9 cellular contexts compared by ENCODE assay signal in the genomic region with DNA sequence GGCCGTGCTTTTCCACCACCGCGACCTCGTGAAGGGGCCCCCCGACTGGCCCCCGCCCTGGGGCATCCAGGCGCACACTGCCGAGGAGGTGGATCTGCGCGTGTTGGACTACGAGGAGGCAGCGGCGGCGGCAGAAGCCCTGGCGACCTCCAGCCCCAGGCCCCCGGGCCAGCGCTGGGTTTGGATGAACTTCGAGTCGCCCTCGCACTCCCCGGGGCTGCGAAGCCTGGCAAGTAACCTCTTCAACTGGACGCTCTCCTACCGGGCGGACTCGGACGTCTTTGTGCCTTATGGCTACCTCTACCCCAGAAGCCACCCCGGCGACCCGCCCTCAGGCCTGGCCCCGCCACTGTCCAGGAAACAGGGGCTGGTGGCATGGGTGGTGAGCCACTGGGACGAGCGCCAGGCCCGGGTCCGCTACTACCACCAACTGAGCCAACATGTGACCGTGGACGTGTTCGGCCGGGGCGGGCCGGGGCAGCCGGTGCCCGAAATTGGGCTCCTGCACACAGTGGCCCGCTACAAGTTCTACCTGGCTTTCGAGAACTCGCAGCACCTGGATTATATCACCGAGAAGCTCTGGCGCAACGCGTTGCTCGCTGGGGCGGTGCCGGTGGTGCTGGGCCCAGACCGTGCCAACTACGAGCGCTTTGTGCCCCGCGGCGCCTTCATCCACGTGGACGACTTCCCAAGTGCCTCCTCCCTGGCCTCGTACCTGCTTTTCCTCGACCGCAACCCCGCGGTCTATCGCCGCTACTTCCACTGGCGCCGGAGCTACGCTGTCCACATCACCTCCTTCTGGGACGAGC. TPM values are rescaled to one million over a fixed set of nuclear protein-coding genes. Genes with fewer than 3 reads are reported as not detected.
A peak's percentile ranks its signal among the peaks of the same experiment; 100 is the strongest.
DNase-seq lines count a peak whose midpoint lies in the region; ATAC-seq and TF ChIP-seq lines count a peak whose summit lies in the region.
"Had no signal": no experiment of that assay in that cellular context is flagged by ENCODE, and none has a peak within 500 bp of the region (broad histone marks: within the 10 kb centered on the region; RNA-seq: fewer than 3 reads in every experiment).

No MANE protein-coding gene starts in this region.

- no peaks in the 10 kb centered on the region for H3K36me3 Mint-ChIP-seq in mesothelial cell of epicardium

- H3K4me3 Mint-ChIP-seq in mesothelial cell of epicardium = peak overlapping the region; percentile 76

- H3K4me1 Mint-ChIP-seq in mesothelial cell of epicardium = peaks cover 52% of the 10 kb centered on the region

- 41% methylated on average over 72 of the region's 72 CpGs for WGBS in urinary bladder

- H3K36me3 ChIP-seq in urinary bladder (ENCODE audit: insufficient read depth) = no peaks in the 10 kb centered on the region

- intact Hi-C loops in dorsolateral prefrontal cortex (cut with DNase I) = loop anchor here (5.0 to 10.0 kb wide), 2 partner anchors 37 to 200 kb away; no protein-coding TSS in a partner anchor

- H3K9me3 Mint-ChIP-seq in mesothelial cell of epicardium = no peaks in the 10 kb centered on the region

- no peak for TF ChIP-seq CTCF in dorsolateral prefrontal cortex (IDR thresholded peaks at IDR 0.05 in 54 of 56, conservative IDR thresholded peaks at IDR 0.05 in 2 of 56; ENCODE audit: low read depth in 1 of 56, partially characterized antibody in 56 of 56)
- no peak for TF ChIP-seq CTCF in mesothelial cell of epicardium (IDR thresholded peaks at IDR 0.05; ENCODE audit: unreplicated experiment)

- no peaks in the 10 kb centered on the region for H3K4me1 ChIP-seq in urinary bladder (ENCODE audit: insufficient read depth)

- no peaks in the 10 kb centered on the region for H3K27me3 Mint-ChIP-seq in mesothelial cell of epicardium (ENCODE audit: low read depth)

- H3K4me3 ChIP-seq in dorsolateral prefrontal cortex (peak overlapping the region; percentile 47 to 91 (median 80)), urinary bladder (ENCODE audit: low read depth, low read length) (peak overlapping the region; percentile 66)

- DNase-seq in CD1c-positive myeloid dendritic cell (ENCODE audit: extremely low spot score) (peak; percentile 33), MV-4-11 (lab: John Stamatoyannopoulos, UW) (peak; percentile 44), dorsolateral prefrontal cortex (peak in 2 of 10 donors; percentile 18 to 50), mesothelial cell of epicardium (ENCODE audit: low spot score in 2 of 2, unreplicated experiment in 2 of 2) (peak; percentile 31 to 48), GM19238 (ENCODE audit: insufficient read length, low spot score) (no peak)

- no peaks in the 10 kb centered on the region for H3K27me3 ChIP-seq in dorsolateral prefrontal cortex

- peak overlapping the region; percentile 83 for H3K27ac Mint-ChIP-seq in mesothelial cell of epicardium

- H3K27ac ChIP-seq in dorsolateral prefrontal cortex (peak overlapping the region in 33 of 59 donors; percentile 3 to 97 (median 90)), urinary bladder (ENCODE audit: low read depth) (no peak overlapping the region)

- ATAC-seq in GM18868 (IDR thresholded peaks at IDR 0.05; ENCODE audit: unreplicated experiment) = no peak
- no peak for ATAC-seq in GM18861 (IDR thresholded peaks at IDR 0.05; ENCODE audit: unreplicated experiment)

RNA-seq across cellular contexts. Expression of gene FUT4, which starts 1.3 kb away (rescaled TPM):
- 1 to 10 TPM; 2.2 to 6.7 (median 4.1) TPM for total RNA-seq in dorsolateral prefrontal cortex
- 12.9 to 14.0 TPM (median 12.9 TPM) in 3 replicates for total RNA-seq in mesothelial cell of epicardium
- 7.7 TPM for total RNA-seq in urinary bladder
- 4.5 TPM for polyA plus RNA-seq in urinary bladder

RNA-seq across cellular contexts. Expression of gene PIWIL4, which starts 22.1 kb away (rescaled TPM):
- total RNA-seq in dorsolateral prefrontal cortex = 10 to 100 TPM in 1 of 120 experiments, 1 to 10 TPM in 119; 1.9 to 10.5 (median 4.5) TPM
- 4.1 to 5.0 TPM (median 4.9 TPM) in 3 replicates for total RNA-seq in mesothelial cell of epicardium
- total RNA-seq in urinary bladder = 6.9 TPM
- 3.3 TPM for polyA plus RNA-seq in urinary bladder

RNA-seq across cellular contexts. Expression of gene C11orf97, which starts 32.8 kb away (rescaled TPM):
- total RNA-seq in dorsolateral prefrontal cortex = 1 to 10 TPM in 48 of 120 experiments, under 1 TPM in 23, not detected in 49; 0.66 to 4.0 (median 1.3) TPM
- total RNA-seq in mesothelial cell of epicardium = not detected in 3 replicates
- not detected for total RNA-seq in urinary bladder
- not detected for polyA plus RNA-seq in urinary bladder
- total RNA-seq: glomerular endothelial cell had no signal

RNA-seq across cellular contexts. Expression of gene ANKRD49, which starts 51.3 kb away (rescaled TPM):
- 10 to 100 TPM in 106 of 120 experiments, 1 to 10 TPM in 14; 7.4 to 21.0 (median 13.1) TPM for total RNA-seq in dorsolateral prefrontal cortex
- total RNA-seq in mesothelial cell of epicardium = 16.6 to 18.9 TPM (median 16.6 TPM) in 3 replicates
- 34.5 TPM for total RNA-seq in urinary bladder
- 18.1 TPM for polyA plus RNA-seq in urinary bladder

RNA-seq across cellular contexts. Expression of gene MRE11, which starts 51.4 kb away (rescaled TPM):
- 10 to 100 TPM; 11.0 to 29.5 (median 19.0) TPM for total RNA-seq in dorsolateral prefrontal cortex
- total RNA-seq in mesothelial cell of epicardium = 36.4 to 39.4 TPM (median 39.2 TPM) in 3 replicates
- 46.0 TPM for total RNA-seq in urinary bladder
- polyA plus RNA-seq in urinary bladder = 9.8 TPM
